Comparison of ENCODE assay signal across 17 cellular contexts in the genomic region with DNA sequence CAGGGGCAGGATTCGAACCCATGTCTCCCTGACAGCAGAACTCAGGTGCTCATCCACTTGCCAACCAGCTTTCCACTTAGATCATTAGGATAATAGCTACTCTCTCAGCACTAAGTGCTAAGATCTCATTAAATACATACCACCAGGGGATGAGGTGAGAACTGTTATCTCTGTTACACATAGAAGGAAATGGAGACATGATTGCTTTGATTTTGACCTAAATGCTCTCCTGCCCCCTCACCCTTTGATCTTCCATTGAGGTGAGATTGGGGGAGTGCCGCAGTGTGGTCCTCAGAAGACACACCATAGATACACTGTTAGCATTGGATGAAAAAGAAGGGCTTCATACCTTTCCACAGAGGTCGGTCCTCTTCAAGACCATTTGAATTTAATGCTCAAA. TPM values are rescaled to one million over a fixed set of nuclear protein-coding genes. Genes with fewer than 3 reads are reported as not detected.
DNase-seq lines count a peak whose midpoint lies in the region; ATAC-seq and TF ChIP-seq lines count a peak whose summit lies in the region.
"Had no signal": no experiment of that assay in that cellular context is flagged by ENCODE, and none has a peak within 500 bp of the region (broad histone marks: within the 10 kb centered on the region; RNA-seq: fewer than 3 reads in every experiment).

No MANE protein-coding gene starts in this region.

- H3K36me3 ChIP-seq in GM23248 (ENCODE audit: low read depth) (no peaks in the 10 kb centered on the region), suprapubic skin (no peaks in the 10 kb centered on the region)
- H3K36me3 ChIP-seq: HAP-1, prostate gland had no signal

- H3K4me2 ChIP-seq in GM23248 (ENCODE audit: unreplicated experiment) = no peak overlapping the region

- no peak overlapping the region for H3K9ac ChIP-seq in GM23248

- 98% methylated on average over 3 of the region's 3 CpGs for WGBS in GM23248 (ENCODE audit: low coverage in 1 of 2, low lambda C conversion rate in 2 of 2, missing lambda C conversion rate in 2 of 2), 2 experiments
- 87% methylated on average over 3 of the region's 3 CpGs for WGBS in suprapubic skin

- no peak overlapping the region for H2AFZ ChIP-seq in GM23248

- no peak for TF ChIP-seq EP300 in suprapubic skin (IDR thresholded peaks at IDR 0.05)

- no peak for ATAC-seq in GM21576 (IDR thresholded peaks at IDR 0.05; ENCODE audit: unreplicated experiment)

- H3K79me2 ChIP-seq in GM23248 (ENCODE audit: insufficient read depth) = peaks cover 69% of the 10 kb centered on the region

- H3K4me1 ChIP-seq in GM23248 (ENCODE audit: insufficient read depth) (peaks cover 56% of the 10 kb centered on the region), suprapubic skin (peaks cover 79% of the 10 kb centered on the region)

- TF ChIP-seq POLR2A in suprapubic skin (IDR thresholded peaks at IDR 0.05) = no peak

- no peaks in the 10 kb centered on the region for H3K9me3 Mint-ChIP-seq in nephron
- H3K9me3 Mint-ChIP-seq: type B pancreatic cell had no signal

- no peaks in the 10 kb centered on the region for H3K9me2 ChIP-seq in GM23248 (ENCODE audit: insufficient read depth)

- H3K27me3 Mint-ChIP-seq in nephron (ENCODE audit: low read depth) = no peaks in the 10 kb centered on the region
- H3K27me3 Mint-ChIP-seq: type B pancreatic cell had no signal

- no peak for TF ChIP-seq CTCF in nephron (IDR thresholded peaks at IDR 0.05; ENCODE audit: unreplicated experiment in 3 of 3)
- TF ChIP-seq CTCF in suprapubic skin (IDR thresholded peaks at IDR 0.05) = no peak

- H4K20me1 ChIP-seq in GM23248 (ENCODE audit: insufficient read depth) = no peaks in the 10 kb centered on the region

- H3K4me3 ChIP-seq in GM23248 (no peak overlapping the region), suprapubic skin (no peak overlapping the region)
- H3K4me3 ChIP-seq: HAP-1, prostate gland had no signal

- peaks cover 57% of the 10 kb centered on the region for H3K4me1 Mint-ChIP-seq in nephron

- H3K27ac Mint-ChIP-seq in nephron = peak overlapping the region in 2 of 3 experiments; percentile 27 to 41
- H3K27ac Mint-ChIP-seq: type B pancreatic cell had no signal

- H3K27me3 ChIP-seq in GM23248 (replicated peaks; ENCODE audit: insufficient read depth) = no peaks in the 10 kb centered on the region
- no peaks in the 10 kb centered on the region for H3K27me3 ChIP-seq in suprapubic skin

- DNase-seq in NCI-H82 (lab: John Stamatoyannopoulos, UW) (peak; percentile 38), NCI-H82 treated with DMSO at 0.1 percent for 48 hours (lab: John Stamatoyannopoulos, UW; ENCODE audit: unreplicated experiment) (no peak), GM23248 (no peak), caudate nucleus (lab: John Stamatoyannopoulos, UW) (no peak), suprapubic skin (ENCODE audit: low spot score in 2 of 2) (no peak)
- no peak for DNase-seq in stimulated activated naive CD4-positive, alpha-beta T cell (lab: John Stamatoyannopoulos, UW)
- DNase-seq: 8988T; activated effector memory CD4-positive, alpha-beta T cell treated with Interleukin-2 at 50 U/mL for 16 hours; NCI-H146; NK-92 treated with Interleukin-12 subunit alpha and Interleukin-12 subunit beta, amount 100 ng/mL, for 24 hours had no signal

- no peak overlapping the region for H3K4me3 Mint-ChIP-seq in nephron
- H3K4me3 Mint-ChIP-seq: type B pancreatic cell had no signal

- in situ Hi-C loops in GM23248 (cut with MboI) = no loop called here

- H3K9me3 ChIP-seq in GM23248 (ENCODE audit: low read depth) = no peaks in the 10 kb centered on the region
- H3K9me3 ChIP-seq in suprapubic skin = no peaks in the 10 kb centered on the region
- H3K9me3 ChIP-seq: HAP-1, prostate gland had no signal

- H3K27ac ChIP-seq in GM23248 (peak overlapping the region; percentile 97), caudate nucleus (ENCODE audit: low read depth, low read length) (peak overlapping the region; percentile 14), suprapubic skin (no peak overlapping the region)
- H3K27ac ChIP-seq: epithelial cell of prostate had no signal

- no peaks in the 10 kb centered on the region for H3K36me3 Mint-ChIP-seq in nephron (ENCODE audit: low read depth)

- H3F3A ChIP-seq in GM23248 (ENCODE audit: insufficient read depth) = peaks cover 47% of the 10 kb centered on the region

RNA-seq across cellular contexts. Expression of a gene that starts 38.9 kb away (rescaled TPM):
- 8.6 and 10.6 TPM in 2 replicates for total RNA-seq in GM23248 (2014; rRNA removed; shearing (Covaris generic))
- polyA plus RNA-seq in GM23248 (2016; fragmentation: Nextera tagmentation; extraction: Ambion mirVana) = 21.1 and 23.2 TPM in 2 replicates
- total RNA-seq in suprapubic skin = 1 to 10 TPM; 4.7 to 6.8 (median 5.5) TPM
- total RNA-seq: liver had no signal
